Comparison of ENCODE assay signal across 10 cellular contexts in genomic region chr5:151683936-151684586, GRCh38. TPM values are rescaled to one million over a fixed set of nuclear protein-coding genes. Genes with fewer than 3 reads are reported as not detected.
DNase-seq lines count a peak whose midpoint lies in the region; ATAC-seq and TF ChIP-seq lines count a peak whose summit lies in the region.
"Had no signal": no experiment of that assay in that cellular context is flagged by ENCODE, and none has a peak within 500 bp of the region (broad histone marks: within the 10 kb centered on the region; RNA-seq: fewer than 3 reads in every experiment).

No MANE protein-coding gene starts in this region.

- H3K36me3 Mint-ChIP-seq in osteocyte (ENCODE audit: unreplicated experiment) = peaks cover 25% of the 10 kb centered on the region

- H2AFZ ChIP-seq in fibroblast of lung (ENCODE audit: low read length) = no peak overlapping the region

- H3K4me1 Mint-ChIP-seq in osteocyte (ENCODE audit: unreplicated experiment) = peaks cover 66% of the 10 kb centered on the region

- no peaks in the 10 kb centered on the region for H3K27me3 Mint-ChIP-seq in osteocyte (ENCODE audit: unreplicated experiment)

- no peak for TF ChIP-seq CTCF in AG09309 (IDR thresholded peaks at IDR 0.05; ENCODE audit: control insufficient read depth, insufficient read depth, low read depth, low read length, missing control alignments)
- TF ChIP-seq CTCF in Peyer's patch (IDR thresholded peaks at IDR 0.05) = no peak
- no peak for TF ChIP-seq CTCF in fibroblast of lung (conservative IDR thresholded peaks at IDR 0.05 in 1 of 2, IDR thresholded peaks at IDR 0.05 in 1 of 2; ENCODE audit: low read depth in 1 of 2, low read length in 2 of 2)
- TF ChIP-seq CTCF in osteocyte (IDR thresholded peaks at IDR 0.05) = no peak

- H3K9me3 ChIP-seq in Peyer's patch (no peaks in the 10 kb centered on the region), fibroblast of lung (ENCODE audit: control insufficient read depth, insufficient read depth, low read depth, low read length) (no peaks in the 10 kb centered on the region)

- H3K4me3 ChIP-seq in AG09309 (ENCODE audit: control insufficient read depth, low read depth, low read length) (peak overlapping the region; percentile 95), Peyer's patch (peak overlapping the region in 2 of 4 donors; percentile 9 to 55), fibroblast of lung (replicated peaks in 1 of 4; ENCODE audit: control extremely low read depth in 1 of 4, insufficient read depth in 1 of 4, low read depth in 3 of 4, low read length in 4 of 4) (peak overlapping the region; percentile 87 to 97 (median 94))

- H3K27ac Mint-ChIP-seq in osteocyte (ENCODE audit: unreplicated experiment) = peak overlapping the region; percentile 99

- peak overlapping the region; percentile 95 for H3K4me3 Mint-ChIP-seq in osteocyte (ENCODE audit: unreplicated experiment)

- H3K27me3 ChIP-seq in Peyer's patch (no peaks in the 10 kb centered on the region), fibroblast of lung (ENCODE audit: control insufficient read depth, insufficient read depth, low read length) (no peaks in the 10 kb centered on the region)

- peaks cover 2% of the 10 kb centered on the region for H4K20me1 ChIP-seq in fibroblast of lung (ENCODE audit: control insufficient read depth, extremely low read depth, insufficient read depth, low read length)

- DNase-seq in AG09309 (ENCODE audit: low read depth) = no peak
- no peak for DNase-seq in Peyer's patch
- peak in 1 of 2 donors; percentile 48 for DNase-seq in fibroblast of lung (ENCODE audit: low read depth in 2 of 2)
- DNase-seq in osteocyte (ENCODE audit: extremely low spot score, unreplicated experiment) = no peak
- no peak for DNase-seq in HUDEP-2 (lab: John Stamatoyannopoulos, UW; ENCODE audit: unreplicated experiment in 76 of 76)
- DNase-seq in stimulated activated naive CD4-positive, alpha-beta T cell treated with Interleukin-2 at 50 U/mL for 16 hours (lab: John Stamatoyannopoulos, UW) = no peak
- no peak for DNase-seq in NCI-H187 treated with DMSO at 0.1 percent for 48 hours (lab: John Stamatoyannopoulos, UW)
- DNase-seq: NCI-H446 treated with DMSO at 0.1 percent for 48 hours; stimulated activated naive CD4-positive, alpha-beta T cell had no signal

- H3K4me2 ChIP-seq in fibroblast of lung (ENCODE audit: extremely low read depth, insufficient read depth, low read length) = peak overlapping the region; percentile 95

- H3K9ac ChIP-seq in fibroblast of lung (ENCODE audit: insufficient read depth, low read length) = peak overlapping the region; percentile 94

- no peak for ATAC-seq in HG03521 (IDR thresholded peaks at IDR 0.05; ENCODE audit: unreplicated experiment)

- peak overlapping the region; percentile 60 to 89 (median 69) for H3K27ac ChIP-seq in Peyer's patch
- H3K27ac ChIP-seq in fibroblast of lung (ENCODE audit: insufficient read depth, low read length) = peak overlapping the region; percentile 99

- no peak for TF ChIP-seq POLR2A in Peyer's patch (IDR thresholded peaks at IDR 0.05)

- H3K4me1 ChIP-seq in Peyer's patch (peaks cover 0 to 13% (median 0%) of the 10 kb centered on the region in 4 donors), fibroblast of lung (ENCODE audit: control insufficient read depth, extremely low read depth, insufficient read depth, low read length) (peaks cover 36% of the 10 kb centered on the region)

- H3K79me2 ChIP-seq in fibroblast of lung (ENCODE audit: control insufficient read depth, insufficient read depth, low read length) = peaks cover 77% of the 10 kb centered on the region

- H3K36me3 ChIP-seq in Peyer's patch (no peaks in the 10 kb centered on the region), fibroblast of lung (ENCODE audit: control insufficient read depth, insufficient read depth, low read length) (peaks cover 5% of the 10 kb centered on the region)

- H3K9me3 Mint-ChIP-seq in osteocyte (ENCODE audit: unreplicated experiment) = no peaks in the 10 kb centered on the region

RNA-seq across cellular contexts. Expression of gene SPARC, which starts 2.7 kb away (rescaled TPM):
- total RNA-seq in Peyer's patch (100 to 1,000 TPM in 1 of 4 donors, 10 to 100 TPM in 3; 47.6 to 177 (median 68.6) TPM), fibroblast of lung (408 and 448 TPM in 2 replicates), osteocyte (9,466 and 10,195 TPM in 2 replicates)
- polyA plus RNA-seq in fibroblast of lung = 3,177 and 6,513 TPM in 2 replicates
- 2,724 and 6,217 TPM in 2 replicates for polyA plus RNA-seq in fibroblast of lung (2012)
- 2,926 and 5,651 TPM in 2 replicates for polyA minus RNA-seq in fibroblast of lung (ENCODE audit: low replicate concordance)

Comparison
In these comparisons a context has a peak if more than half of its experiments do, and no peak if none do; other contexts are left out.
1. RNA of gene SPARC, which starts 2.7 kb away (total RNA-seq): 9,466 to 10,195 TPM in osteocyte; 408 to 448 TPM in fibroblast of lung and 47.6 to 177 TPM in Peyer's patch; every median in the first group is over 10 times any median in the second.